8 cellular contexts compared by ENCODE assay signal in genomic region chr11:72433455-72434061, GRCh38. TPM values are rescaled to one million over a fixed set of nuclear protein-coding genes. Genes with fewer than 3 reads are reported as not detected.
DNase-seq lines count a peak whose midpoint lies in the region; ATAC-seq, FAIRE-seq and TF ChIP-seq lines count a peak whose summit lies in the region.

No MANE protein-coding gene starts in this region.

- peaks cover 23% of the 10 kb centered on the region for H3K36me3 Mint-ChIP-seq in CD8-positive, alpha-beta T cell

- no peak for TF ChIP-seq CTCF in CD8-positive, alpha-beta T cell (IDR thresholded peaks at IDR 0.05)
- no peak for TF ChIP-seq CTCF in cardiac fibroblast (IDR thresholded peaks at IDR 0.05; ENCODE audit: low read depth, low read length)

- peak overlapping the region; percentile 60 for H3K27ac ChIP-seq in CD8-positive, alpha-beta T cell (ENCODE audit: low read depth, low read length)
- peak overlapping the region; percentile 84 for H3K27ac ChIP-seq in muscle layer of duodenum (ENCODE audit: low read length)

- peaks cover 36% of the 10 kb centered on the region for H3K4me1 Mint-ChIP-seq in CD8-positive, alpha-beta T cell (ENCODE audit: low read depth)

- POLR2A ChIA-PET in CD8-positive, alpha-beta T cell (lab: Charles Lee), result no interaction called here

- H3K4me3 Mint-ChIP-seq in CD8-positive, alpha-beta T cell, result peak overlapping the region; percentile 96

- DNase-seq in CD8-positive, alpha-beta T cell, result no peak
- no peak for DNase-seq in MG63
- DNase-seq in cardiac fibroblast (ENCODE audit: low read depth in 2 of 2), result no peak
- DNase-seq in GM12891 (ENCODE audit: insufficient read length, low spot score), result no peak
- DNase-seq in NCI-H1694 treated with DMSO at 0.1 percent for 48 hours (lab: John Stamatoyannopoulos, UW), result no peak
- DNase-seq in islet precursor cell, result no peak

- FAIRE-seq in GM12891 (lab: Jason Lieb, UNC), result no peak

- intact Hi-C loops in CD8-positive, alpha-beta T cell (cut with DNase I, micrococcal nuclease), result loop anchor here (1.0 to 10.0 kb wide), 18 partner anchors 100 to 1741 kb away; partner anchors contain the start of genes ATG16L2 (in 2 of the 2), ANAPC15 (in 1 of the 2), C2CD3 (in 1 of the 2) and FAM168A (in 1 of the 2)

- H3K36me3 ChIP-seq in CD8-positive, alpha-beta T cell (ENCODE audit: insufficient read depth, low read length), result no peaks in the 10 kb centered on the region
- H3K36me3 ChIP-seq in MG63 (peaks cover 26% of the 10 kb centered on the region), muscle layer of duodenum (ENCODE audit: control insufficient read depth in 1 of 2, insufficient read depth in 2 of 2, low read length in 2 of 2) (peaks cover 13 to 15% of the 10 kb centered on the region in 2 donors)

- no peaks in the 10 kb centered on the region for H3K27me3 ChIP-seq in CD8-positive, alpha-beta T cell (ENCODE audit: insufficient read depth, low read length)
- H3K27me3 ChIP-seq in MG63, result no peaks in the 10 kb centered on the region
- H3K27me3 ChIP-seq in muscle layer of duodenum (ENCODE audit: low read depth, low read length), result no peaks in the 10 kb centered on the region

- no peak for ATAC-seq in CD8-positive, alpha-beta T cell
- no peak for ATAC-seq in GM19324 (IDR thresholded peaks at IDR 0.05; ENCODE audit: low FRiP score, unreplicated experiment)

- peak overlapping the region; percentile 95 for H3K27ac Mint-ChIP-seq in CD8-positive, alpha-beta T cell

- no peak for TF ChIP-seq POLR2A in GM12891 (IDR thresholded peaks at IDR 0.05; ENCODE audit: low read depth, low read length)

- peaks cover 2% of the 10 kb centered on the region for H3K27me3 Mint-ChIP-seq in CD8-positive, alpha-beta T cell (ENCODE audit: low read depth)

- no peaks in the 10 kb centered on the region for H3K9me3 ChIP-seq in CD8-positive, alpha-beta T cell (ENCODE audit: low read length)
- H3K9me3 ChIP-seq in MG63, result no peaks in the 10 kb centered on the region
- no peaks in the 10 kb centered on the region for H3K9me3 ChIP-seq in muscle layer of duodenum (ENCODE audit: control insufficient read depth in 1 of 2, low read length in 2 of 2)

- CTCF ChIA-PET in CD8-positive, alpha-beta T cell (lab: Charles Lee), result interaction anchor here (0.8 to 2.2 kb wide), 7 partner anchors 11 to 456 kb away, joined by 3 to 8 read pairs (median 4); no protein-coding TSS in a partner anchor

- no peaks in the 10 kb centered on the region for H3K9me3 Mint-ChIP-seq in CD8-positive, alpha-beta T cell

- peaks cover 9% of the 10 kb centered on the region for H3K4me1 ChIP-seq in CD8-positive, alpha-beta T cell (ENCODE audit: insufficient read depth, low read length)
- H3K4me1 ChIP-seq in muscle layer of duodenum (ENCODE audit: control insufficient read depth in 1 of 2, insufficient read depth in 2 of 2, low read length in 2 of 2), result peaks cover 0 to 19% of the 10 kb centered on the region in 2 donors

- H3K4me3 ChIP-seq in CD8-positive, alpha-beta T cell (ENCODE audit: low read depth, low read length), result peak overlapping the region; percentile 88
- H3K4me3 ChIP-seq in MG63 (peak overlapping the region; percentile 70), cardiac fibroblast (replicated peaks in 1 of 2; ENCODE audit: low read depth in 2 of 2, low read length in 2 of 2) (peak overlapping the region; percentile 83 to 93), muscle layer of duodenum (ENCODE audit: low read depth in 1 of 2, low read length in 2 of 2) (peak overlapping the region; percentile 75 to 88)

TF ChIP-seq in GM12891, 5 proteins besides CTCF, POLR2A, EP300 and RAD21:
- TF ChIP-seq TAF1 (IDR thresholded peaks at IDR 0.05; ENCODE audit: low read depth, low read length) (no peak), SPI1 (IDR thresholded peaks at IDR 0.05; ENCODE audit: low read depth, low read length) (no peak), POU2F2 (IDR thresholded peaks at IDR 0.05; ENCODE audit: low read depth, low read length) (no peak), PAX5 (IDR thresholded peaks at IDR 0.05; ENCODE audit: insufficient read depth, low read length, severe bottlenecking) (no peak), POLR2AphosphoS5 (IDR thresholded peaks at IDR 0.05; ENCODE audit: low read depth, low read length) (no peak)

RNA-seq across cellular contexts. Expression of gene CLPB, which starts 0.8 kb away (rescaled TPM):
- 1 to 10 TPM; 7.4 to 9.6 TPM for total RNA-seq in CD8-positive, alpha-beta T cell
- 27.5 and 43.8 TPM in 2 replicates for total RNA-seq in MG63 (2014; rRNA removed; shearing (Covaris generic); ENCODE audit: low replicate concordance)
- polyA plus RNA-seq in GM12891 (2012; ENCODE audit: low read depth, missing spikeins), result 13.6 TPM
